Comparison of ENCODE assay signal across 23 cellular contexts in genomic region chr4:41749650-41750049, GRCh38. TPM values are rescaled to one million over a fixed set of nuclear protein-coding genes. Genes with fewer than 3 reads are reported as not detected.
"Had no signal": no experiment of that assay in that cellular context is flagged by ENCODE, and none has a peak within 500 bp of the region (broad histone marks: within the 10 kb centered on the region; RNA-seq: fewer than 3 reads in every experiment).

No MANE protein-coding gene starts in this region.

- H3K4me1 ChIP-seq: colonic mucosa had no signal

- H3K27ac Mint-ChIP-seq: activated naive CD4-positive, alpha-beta T cell treated with anti-CD3 and anti-CD28 coated beads for 36 hours; activated T-helper 2 cell treated with anti-CD3 and anti-CD28 coated beads, Interferon-gamma antibody, Interleukin-2, Interleukin-4, amounts not matched to agents 10 μg/mL and 5 μg/mL and 100 μg/mL, durations not matched to agents 14 hours and 24 hours and 36 hours; memory B cell; stimulated activated memory B cell treated with anti-CD40 and anti-IgM and Interleukin-4, amounts not matched to agents 10 μg/mL and 1 μg/mL and 100 μg/mL, for 72 hours had no signal

- H3K9me3 ChIP-seq: colonic mucosa, gastrocnemius medialis, thyroid gland had no signal

- ATAC-seq: gastrocnemius medialis; heart left ventricle; left ventricle myocardium superior; naive thymus-derived CD8-positive, alpha-beta T cell; stimulated activated memory B cell treated with anti-CD40 and anti-IgM and Interleukin-4, amounts not matched to agents 10 μg/mL and 1 μg/mL and 100 μg/mL, for 72 hours had no signal

- H3K4me1 Mint-ChIP-seq: central memory CD8-positive, alpha-beta T cell; memory B cell; stimulated activated memory B cell treated with anti-CD40 and anti-IgM and Interleukin-4, amounts not matched to agents 10 μg/mL and 1 μg/mL and 100 μg/mL, for 72 hours had no signal

- H3K9me3 Mint-ChIP-seq: activated naive CD4-positive, alpha-beta T cell treated with anti-CD3 and anti-CD28 coated beads for 36 hours; activated T-helper 2 cell treated with anti-CD3 and anti-CD28 coated beads, Interferon-gamma antibody, Interleukin-2, Interleukin-4, amounts not matched to agents 10 μg/mL and 5 μg/mL and 100 μg/mL, durations not matched to agents 14 hours and 24 hours and 36 hours; central memory CD8-positive, alpha-beta T cell; memory B cell; stimulated activated memory B cell treated with anti-CD40 and anti-IgM and Interleukin-4, amounts not matched to agents 10 μg/mL and 1 μg/mL and 100 μg/mL, for 72 hours had no signal

- DNase-seq: activated CD4-positive, alpha-beta T cell treated with anti-CD3 and anti-CD28 coated beads, Interleukin-2, amount 50 U/mL, for 4 hours; activated naive CD4-positive, alpha-beta T cell treated with anti-CD3 and anti-CD28 coated beads for 36 hours; activated T-cell treated with anti-CD3 and anti-CD28 coated beads, Interleukin-2, amount 50 U/mL, for 1 hour; aorta; brain microvascular endothelial cell; colonic mucosa; gastrocnemius medialis; heart left ventricle; left ventricle myocardium superior; naive thymus-derived CD8-positive, alpha-beta T cell; occipital lobe; posterior cingulate gyrus; spleen; stimulated activated CD4-positive, alpha-beta T cell treated with anti-CD3 and anti-CD28 coated beads, Interleukin-4, amount 100 ng/mL, for 4 hours; thyroid gland had no signal

- H3K27ac ChIP-seq: brain microvascular endothelial cell, colonic mucosa, gastrocnemius medialis, heart left ventricle, spleen, thyroid gland had no signal

- H3K4me3 Mint-ChIP-seq: activated naive CD4-positive, alpha-beta T cell treated with anti-CD3 and anti-CD28 coated beads for 36 hours; central memory CD8-positive, alpha-beta T cell; memory B cell; naive thymus-derived CD8-positive, alpha-beta T cell; stimulated activated memory B cell treated with anti-CD40 and anti-IgM and Interleukin-4, amounts not matched to agents 10 μg/mL and 1 μg/mL and 100 μg/mL, for 72 hours; T-helper 2 cell treated with Interferon-gamma antibody and Interleukin-4, amounts not matched to agents 5 μg/mL and 100 μg/mL, for 36 hours had no signal

- H3K4me3 ChIP-seq: colonic mucosa, gastrocnemius medialis, heart left ventricle, spleen, thyroid gland had no signal

- H3K36me3 Mint-ChIP-seq: memory B cell; stimulated activated memory B cell treated with anti-CD40 and anti-IgM and Interleukin-4, amounts not matched to agents 10 μg/mL and 1 μg/mL and 100 μg/mL, for 72 hours had no signal

- H3K36me3 ChIP-seq: brain microvascular endothelial cell, colonic mucosa, gastrocnemius medialis, heart left ventricle, spleen, thyroid gland had no signal

RNA-seq across cellular contexts. Expression of gene PHOX2B, which starts 1.1 kb away (rescaled TPM):
- total RNA-seq: activated naive CD4-positive, alpha-beta T cell treated with anti-CD3 and anti-CD28 coated beads for 36 hours; activated T-helper 2 cell treated with anti-CD3 and anti-CD28 coated beads, Interferon-gamma antibody, Interleukin-2, Interleukin-4, amounts not matched to agents 10 μg/mL and 5 μg/mL and 100 μg/mL, durations not matched to agents 14 hours and 24 hours and 36 hours; aorta; gastrocnemius medialis; heart left ventricle; kidney epithelial cell; left ventricle myocardium superior; naive thymus-derived CD8-positive, alpha-beta T cell; occipital lobe; renal cortical epithelial cell; spleen; subcutaneous adipose tissue; thyroid gland had no signal
